Comparison of ENCODE assay signal across 9 cellular contexts in genomic region chr21:46284077-46284644, GRCh38. TPM values are rescaled to one million over a fixed set of nuclear protein-coding genes. Genes with fewer than 3 reads are reported as not detected.
DNase-seq lines count a peak whose midpoint lies in the region; ATAC-seq and TF ChIP-seq lines count a peak whose summit lies in the region.
"Had no signal": no experiment of that assay in that cellular context is flagged by ENCODE, and none has a peak within 500 bp of the region (broad histone marks: within the 10 kb centered on the region; RNA-seq: fewer than 3 reads in every experiment).

No MANE protein-coding gene starts in this region.

- peak overlapping the region; percentile 69 for H3K4me3 Mint-ChIP-seq in activated T-cell treated with anti-CD3 and anti-CD28 coated beads, Interleukin-2, amount 50 U/mL, for 4 hours

- H3K4me1 ChIP-seq in subcutaneous abdominal adipose tissue (ENCODE audit: control insufficient read depth in 5 of 5, insufficient read depth in 5 of 5, low read length in 5 of 5): peaks cover 11 to 52% (median 46%) of the 10 kb centered on the region in 5 donors

- no peaks in the 10 kb centered on the region for H3K9me3 ChIP-seq in subcutaneous abdominal adipose tissue (ENCODE audit: control insufficient read depth in 5 of 5, low read length in 5 of 5)

- peaks cover 24% of the 10 kb centered on the region for H3K36me3 Mint-ChIP-seq in activated T-cell treated with anti-CD3 and anti-CD28 coated beads, Interleukin-2, amount 50 U/mL, for 4 hours (ENCODE audit: insufficient read depth)

- no peak overlapping the region for H3K27ac ChIP-seq in subcutaneous abdominal adipose tissue (ENCODE audit: low read depth, low read length)

- H3K4me3 ChIP-seq in fibroblast of the aortic adventitia (ENCODE audit: low read depth, low read length) (peak overlapping the region; percentile 22), subcutaneous abdominal adipose tissue (ENCODE audit: low read depth in 1 of 5, low read length in 5 of 5) (peak overlapping the region in 3 of 5 donors; percentile 25 to 42 (median 40))

- ATAC-seq in activated T-cell treated with anti-CD3 and anti-CD28 coated beads, Interleukin-2, amount 50 U/mL, for 4 hours: no peak

- H3K27me3 ChIP-seq in subcutaneous abdominal adipose tissue (ENCODE audit: control insufficient read depth in 5 of 5, insufficient read depth in 4 of 5, low read length in 5 of 5): no peaks in the 10 kb centered on the region

- H3K36me3 ChIP-seq in subcutaneous abdominal adipose tissue (ENCODE audit: control insufficient read depth in 5 of 5, insufficient read depth in 5 of 5, low read length in 5 of 5): peaks cover 0 to 24% (median 20%) of the 10 kb centered on the region in 5 donors

- peaks cover 49% of the 10 kb centered on the region for H3K4me1 Mint-ChIP-seq in activated T-cell treated with anti-CD3 and anti-CD28 coated beads, Interleukin-2, amount 50 U/mL, for 4 hours (ENCODE audit: low read depth)

- H3K27me3 Mint-ChIP-seq in activated T-cell treated with anti-CD3 and anti-CD28 coated beads, Interleukin-2, amount 50 U/mL, for 4 hours (ENCODE audit: low read depth): no peaks in the 10 kb centered on the region

- DNase-seq in activated T-cell treated with anti-CD3 and anti-CD28 coated beads, Interleukin-2, amount 50 U/mL, for 4 hours: no peak
- DNase-seq in activated T-cell treated with anti-CD3 and anti-CD28 coated beads, Interleukin-2, amount 50 U/mL, for 48 hours: no peak
- peak; percentile 27 for DNase-seq in SHP77 treated with DMSO at 0.1 percent for 48 hours (lab: John Stamatoyannopoulos, UW)
- DNase-seq in fibroblast of the aortic adventitia (ENCODE audit: low read depth): no peak
- DNase-seq in NCI-H1436 (lab: John Stamatoyannopoulos, UW): no peak
- no peak for DNase-seq in LoVo (ENCODE audit: low spot score)
- no peak for DNase-seq in COR-L47 (lab: John Stamatoyannopoulos, UW)
- DNase-seq: DMS79 treated with DMSO at 0.1 percent for 48 hours had no signal

- H3K9me3 Mint-ChIP-seq in activated T-cell treated with anti-CD3 and anti-CD28 coated beads, Interleukin-2, amount 50 U/mL, for 4 hours: no peaks in the 10 kb centered on the region

- H3K9ac ChIP-seq in subcutaneous abdominal adipose tissue (ENCODE audit: low read length in 5 of 5): peak overlapping the region; percentile 45 to 91 (median 54)

- no peak for TF ChIP-seq CTCF in fibroblast of the aortic adventitia (IDR thresholded peaks at IDR 0.05; ENCODE audit: insufficient read depth, low read length)

RNA-seq across cellular contexts. Expression of gene MCM3AP, which starts 1.2 kb away (rescaled TPM):
- total RNA-seq in activated T-cell treated with anti-CD3 and anti-CD28 coated beads, Interleukin-2, amount 50 U/mL, for 4 hours: 100 to 1,000 TPM; 134 to 144 (median 140) TPM
- 66.4 and 77.4 TPM in 2 replicates for total RNA-seq in fibroblast of the aortic adventitia (ENCODE audit: low replicate concordance)

RNA-seq across cellular contexts. Expression of gene YBEY, which starts 2.0 kb away (rescaled TPM):
- 10 to 100 TPM; 20.5 to 21.8 (median 20.9) TPM for total RNA-seq in activated T-cell treated with anti-CD3 and anti-CD28 coated beads, Interleukin-2, amount 50 U/mL, for 4 hours
- total RNA-seq in fibroblast of the aortic adventitia (ENCODE audit: low replicate concordance): 16.5 and 22.4 TPM in 2 replicates

RNA-seq across cellular contexts. Expression of gene C21orf58, which starts 39.5 kb away (rescaled TPM):
- total RNA-seq in activated T-cell treated with anti-CD3 and anti-CD28 coated beads, Interleukin-2, amount 50 U/mL, for 4 hours: 1 to 10 TPM; 3.6 to 3.9 (median 3.7) TPM
- total RNA-seq in fibroblast of the aortic adventitia (ENCODE audit: low replicate concordance): 3.6 and 10.2 TPM in 2 replicates

RNA-seq across cellular contexts. Expression of gene PCNT, which starts 39.8 kb away (rescaled TPM):
- total RNA-seq in activated T-cell treated with anti-CD3 and anti-CD28 coated beads, Interleukin-2, amount 50 U/mL, for 4 hours: 10 to 100 TPM; 29.4 to 33.1 (median 31.0) TPM
- total RNA-seq in fibroblast of the aortic adventitia (ENCODE audit: low replicate concordance): 27.8 and 40.3 TPM in 2 replicates

RNA-seq across cellular contexts. Expression of gene LSS, which starts 55.6 kb away (rescaled TPM):
- 10 to 100 TPM; 14.5 to 20.6 (median 17.2) TPM for total RNA-seq in activated T-cell treated with anti-CD3 and anti-CD28 coated beads, Interleukin-2, amount 50 U/mL, for 4 hours
- total RNA-seq in fibroblast of the aortic adventitia (ENCODE audit: low replicate concordance): 67.2 and 124 TPM in 2 replicates
